Comparison of ENCODE assay signal across 8 cellular contexts in genomic region chr19:39445258-39446071, GRCh38. TPM values are rescaled to one million over a fixed set of nuclear protein-coding genes. Genes with fewer than 3 reads are reported as not detected.
DNase-seq lines count a peak whose midpoint lies in the region; ATAC-seq and TF ChIP-seq lines count a peak whose summit lies in the region.

SUPT5H (plus strand) TSS chr19:39445582; CDS start chr19:39445891, 309 bp downstream.

- H3K9me3 ChIP-seq in parathyroid adenoma (ENCODE audit: control insufficient read depth, low read length) (no peaks in the 10 kb centered on the region), tibial nerve (no peaks in the 10 kb centered on the region)

- H3K79me2 ChIP-seq in parathyroid adenoma, result peaks cover 45% of the 10 kb centered on the region

- TF ChIP-seq EP300 in tibial nerve (IDR thresholded peaks at IDR 0.05), result peak; percentile 85 to 100

- H3K27me3 ChIP-seq in parathyroid adenoma (ENCODE audit: control insufficient read depth, insufficient read depth, low read length), result no peaks in the 10 kb centered on the region
- no peaks in the 10 kb centered on the region for H3K27me3 ChIP-seq in tibial nerve

- intact Hi-C loops in Right ventricle myocardium superior (cut with DNase I), result no loop called here

- TF ChIP-seq POLR2A in GM10847 (IDR thresholded peaks at IDR 0.05; ENCODE audit: extremely low read depth, insufficient read length), result peak; percentile 93
- TF ChIP-seq POLR2A in tibial nerve (IDR thresholded peaks at IDR 0.05), result peak; percentile 94 to 95

- H3K27ac ChIP-seq in parathyroid adenoma (peak within 1 kb of the TSS; percentile 84), tibial nerve (peak within 1 kb of the TSS; percentile 89 to 98 (median 96))

- H3K4me1 ChIP-seq in parathyroid adenoma, result peaks cover 24% of the 10 kb centered on the region
- H3K4me1 ChIP-seq in tibial nerve, result peaks cover 7 to 45% (median 30%) of the 10 kb centered on the region in 4 donors

- 0 to 1% methylated on average over 55 to 65 of the region's 65 CpGs for WGBS in tibial nerve, 2 donors

- H3K36me3 ChIP-seq in parathyroid adenoma (ENCODE audit: control insufficient read depth, insufficient read depth, low read length) (no peaks in the 10 kb centered on the region), tibial nerve (peaks cover under 1 to 16% (median 2%) of the 10 kb centered on the region in 3 donors)

- H2AFZ ChIP-seq in parathyroid adenoma, result peak within 1 kb of the TSS; percentile 87

- DNase-seq in NCI-H1417 (lab: John Stamatoyannopoulos, UW) (peak; percentile 95 to 99 (median 98)), SW 1271 (lab: John Stamatoyannopoulos, UW) (peak; percentile 80 to 90), Right ventricle myocardium superior (peak; percentile 98), tibial nerve (ENCODE audit: low spot score in 2 of 2) (peak; percentile 94)
- DNase-seq in activated naive CD8-positive, alpha-beta T cell treated with anti-CD3 and anti-CD28 coated beads, Interleukin-2, amount 50 U/mL, for 16 hours (ENCODE audit: low read depth, low spot score), result peak; percentile 96

- peak within 1 kb of the TSS; percentile 96 for H3K9ac ChIP-seq in parathyroid adenoma

- ATAC-seq in HG02759 (IDR thresholded peaks at IDR 0.05; ENCODE audit: unreplicated experiment), result peak; percentile 92
- peak; percentile 99 for ATAC-seq in Right ventricle myocardium superior (ENCODE audit: poor library complexity)

- H3K4me2 ChIP-seq in parathyroid adenoma (ENCODE audit: low read length), result peak within 1 kb of the TSS; percentile 83

- H3K4me3 ChIP-seq in parathyroid adenoma (ENCODE audit: low read depth, low read length) (peak within 1 kb of the TSS; percentile 100), tibial nerve (peak within 1 kb of the TSS; percentile 74 to 91 (median 78))

- TF ChIP-seq CTCF in parathyroid adenoma (IDR thresholded peaks at IDR 0.05), result no peak
- peak in 1 of 5 experiments; percentile 53 for TF ChIP-seq CTCF in tibial nerve (IDR thresholded peaks at IDR 0.05)

RNA-seq across cellular contexts. Expression of gene SUPT5H, which starts in this region (rescaled TPM):
- 82.6 TPM for total RNA-seq in Right ventricle myocardium superior
- total RNA-seq in tibial nerve, result 100 to 1,000 TPM in 3 of 4 donors, 10 to 100 TPM in 1; 94.4 to 120 (median 106) TPM

Comparison
In these comparisons a context has a peak if more than half of its experiments do, and no peak if none do; other contexts are left out.
1. Peak in every context shown above with its lines: DNase-seq, ATAC-seq, H3K4me3 ChIP-seq and H3K27ac ChIP-seq.